Comparison of ENCODE assay signal across 8 cellular contexts in the genomic region with DNA sequence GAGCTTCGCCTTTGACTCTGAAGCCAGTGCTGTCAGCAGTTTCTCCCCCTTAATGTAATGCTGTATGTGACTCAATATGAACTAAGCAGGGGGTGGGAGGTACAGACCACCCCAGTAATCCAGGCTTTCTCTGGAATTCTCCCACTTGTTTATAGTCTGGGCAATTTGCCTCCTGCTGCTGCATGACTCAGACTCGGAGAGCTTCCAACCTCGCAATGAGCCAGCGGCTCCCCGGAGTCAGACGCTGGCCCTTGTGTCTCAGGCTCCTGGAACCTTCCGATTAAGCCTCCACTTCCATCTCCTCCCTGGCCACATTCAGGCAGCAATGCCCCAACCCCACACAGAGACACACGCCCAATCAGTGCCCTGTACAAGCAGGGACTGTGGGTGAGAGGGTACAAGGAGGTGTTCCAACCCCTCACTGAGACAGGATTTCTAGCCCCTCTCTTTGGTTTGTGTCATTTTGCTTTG.
DNase-seq lines count a peak whose midpoint lies in the region; ATAC-seq, FAIRE-seq and TF ChIP-seq lines count a peak whose summit lies in the region.

No MANE protein-coding gene starts in this region.

- H3K36me3 ChIP-seq in liver (ENCODE audit: control insufficient read depth in 4 of 4, insufficient read depth in 3 of 4, low read depth in 1 of 4, low read length in 3 of 4): no peaks in the 10 kb centered on the region
- H3K36me3 ChIP-seq in HepG2 (replicated peaks in 1 of 2; ENCODE audit: control insufficient read depth in 1 of 2, insufficient read depth in 2 of 2, low read length in 2 of 2): no peaks in the 10 kb centered on the region
- H3K36me3 ChIP-seq in aorta (ENCODE audit: control insufficient read depth in 1 of 2, insufficient read depth in 2 of 2, low read length in 1 of 2): no peaks in the 10 kb centered on the region
- H3K36me3 ChIP-seq in spleen: no peaks in the 10 kb centered on the region

- no peak overlapping the region for H3K4me3 ChIP-seq in liver (ENCODE audit: low read depth in 1 of 3, low read length in 3 of 3)
- no peak overlapping the region for H3K4me3 ChIP-seq in HepG2 (replicated peaks in 1 of 3; ENCODE audit: insufficient read depth in 1 of 3, low read depth in 2 of 3, low read length in 3 of 3)
- no peak overlapping the region for H3K4me3 ChIP-seq in aorta (ENCODE audit: low read length in 2 of 2)
- H3K4me3 ChIP-seq in spleen: no peak overlapping the region

- CTCF ChIA-PET in HepG2 (lab: Yijun Ruan, JAX; ENCODE audit: low intra/inter-chr PET ratio, low total read pairs): no interaction called here

- no peak for DNase-seq in HepG2 (ENCODE audit: low spot score)
- DNase-seq in dedifferentiated amniotic fluid mesenchymal stem cell (ENCODE audit: extremely low spot score): peak; percentile 90
- DNase-seq in lung microvascular endothelial cell (ENCODE audit: low read depth in 2 of 2): peak; percentile 11 to 91
- peak; percentile 71 to 89 for DNase-seq in aorta
- no peak for DNase-seq in activated CD4-positive, alpha-beta T cell treated with anti-CD3 and anti-CD28 coated beads, Interleukin-2, amount 50 U/mL, for 4 hours
- DNase-seq in spleen: no peak

- TF ChIP-seq EP300 in HepG2 (IDR thresholded peaks at IDR 0.05; ENCODE audit: low read depth in 2 of 2, low read length in 2 of 2): no peak
- no peak for TF ChIP-seq EP300 in HepG2 (CRISPR knock-in tag; IDR thresholded peaks at IDR 0.05; ENCODE audit: borderline replicate concordance)

- H3K4me1 ChIP-seq in liver (ENCODE audit: control insufficient read depth in 4 of 4, insufficient read depth in 4 of 4, low read length in 3 of 4) (no peaks in the 10 kb centered on the region), HepG2 (ENCODE audit: insufficient read depth, low read length) (peaks cover 10% of the 10 kb centered on the region), aorta (ENCODE audit: control insufficient read depth in 1 of 2, insufficient read depth in 2 of 2, low read length in 2 of 2) (peaks cover 0 to 3% of the 10 kb centered on the region in 2 donors), spleen (no peaks in the 10 kb centered on the region)

- H3K9me3 ChIP-seq in liver (ENCODE audit: control insufficient read depth in 4 of 4, low read length in 3 of 4) (no peaks in the 10 kb centered on the region), HepG2 (ENCODE audit: low read length) (peaks cover 8% of the 10 kb centered on the region; the same call in 1 of the 2 replicates), aorta (ENCODE audit: control insufficient read depth, low read length) (no peaks in the 10 kb centered on the region), spleen (peaks cover 0 to 19% (median 7%) of the 10 kb centered on the region in 8 donors)

- no peak for FAIRE-seq in HepG2 (lab: Jason Lieb, UNC)

- no peak overlapping the region for H3K4me2 ChIP-seq in HepG2 (ENCODE audit: low read depth, low read length)

- TF ChIP-seq CTCF in liver (IDR thresholded peaks at IDR 0.05; ENCODE audit: low read depth, low read length, missing input control) (no peak), HepG2 (CRISPR knock-in tag; IDR thresholded peaks at IDR 0.05) (no peak), spleen (IDR thresholded peaks at IDR 0.05 in 8 of 11, conservative IDR thresholded peaks at IDR 0.05 in 3 of 11) (no peak)

- H2AFZ ChIP-seq in HepG2 (ENCODE audit: low read length): no peak overlapping the region

- ATAC-seq in HepG2 (no peak), aorta (ENCODE audit: low FRiP score) (peak; percentile 76), HG03139 (IDR thresholded peaks at IDR 0.05; ENCODE audit: unreplicated experiment) (no peak)

- POLR2A ChIA-PET in HepG2 (lab: Yijun Ruan, JAX): no interaction called here

- intact Hi-C loops in HepG2 (cut with micrococcal nuclease; ENCODE audit: unreplicated experiment) (no loop called here), aorta (cut with DNase I) (no loop called here), spleen (cut with DNase I; ENCODE audit: low total_unique reads) (no loop called here)

- TF ChIP-seq RAD21 in liver (IDR thresholded peaks at IDR 0.05): no peak
- no peak for TF ChIP-seq RAD21 in HepG2 (CRISPR knock-in tag; IDR thresholded peaks at IDR 0.05)

- in situ Hi-C loops in HepG2 (cut with HindIII; ENCODE audit: extremely low pct_ligation_motif_present, low pct_unique_long_range_greater_than_20kb): no loop called here

- no peak for TF ChIP-seq POLR2A in HepG2 (IDR thresholded peaks at IDR 0.05; ENCODE audit: insufficient read depth in 1 of 2, low read depth in 2 of 2, low read length in 2 of 2)
- no peak for TF ChIP-seq POLR2A in spleen (IDR thresholded peaks at IDR 0.05)

- BruUV-seq in HepG2 (replicated peaks; lab: Mats Ljungman, UMichigan): no TSS peak

- no peaks in the 10 kb centered on the region for H3K79me2 ChIP-seq in HepG2 (ENCODE audit: insufficient read depth, low read length)

- no peaks in the 10 kb centered on the region for H4K20me1 ChIP-seq in HepG2 (ENCODE audit: insufficient read depth, low read length)

- H3K9ac ChIP-seq in liver (ENCODE audit: low read depth in 1 of 2, low read length in 2 of 2) (no peak overlapping the region), HepG2 (ENCODE audit: insufficient read depth, low read depth, low read length) (no peak overlapping the region)

- H3K27ac ChIP-seq in liver (ENCODE audit: low read depth in 1 of 2, low read length in 2 of 2): peak overlapping the region in 1 of 2 donors; percentile 31
- H3K27ac ChIP-seq in HepG2 (ENCODE audit: extremely low read length, insufficient read depth, low read length): no peak overlapping the region
- peak overlapping the region in 1 of 2 donors; percentile 82 for H3K27ac ChIP-seq in aorta (ENCODE audit: low read depth in 1 of 2, low read length in 2 of 2)
- H3K27ac ChIP-seq in spleen: no peak overlapping the region

- 45% methylated on average over 8 of the region's 8 CpGs for WGBS in liver
- WGBS in HepG2 (ENCODE audit: low lambda C conversion rate): 4% methylated on average over 8 of the region's 8 CpGs
- WGBS in aorta, 2 donors: 3% methylated on average over 8 of the region's 8 CpGs
- 42 to 56% (median 52%) methylated on average over 8 of the region's 8 CpGs for WGBS in spleen, 5 donors

- H3K27me3 ChIP-seq in liver (ENCODE audit: control insufficient read depth in 4 of 4, insufficient read depth in 4 of 4, low read length in 3 of 4): no peaks in the 10 kb centered on the region
- peaks cover 0 to 22% of the 10 kb centered on the region in 2 experiments; a peak in 2 of 5 replicates for H3K27me3 ChIP-seq in HepG2 (ENCODE audit: control insufficient read depth in 1 of 2, insufficient read depth in 2 of 2, low read length in 2 of 2)
- no peaks in the 10 kb centered on the region for H3K27me3 ChIP-seq in aorta (ENCODE audit: control insufficient read depth in 1 of 2, insufficient read depth in 2 of 2, low read length in 1 of 2)
- peaks cover 0 to 26% (median 0%) of the 10 kb centered on the region in 7 donors for H3K27me3 ChIP-seq in spleen (replicated peaks in 1 of 7)

TF ChIP-seq in liver, 16 proteins besides CTCF, POLR2A, EP300 and RAD21:
- no peak for TF ChIP-seq FOXA1 (IDR thresholded peaks at IDR 0.05)
- TF ChIP-seq JUND (IDR thresholded peaks at IDR 0.05): peak; percentile 30 to 35

TF ChIP-seq in HepG2, 621 proteins besides CTCF, POLR2A, EP300 and RAD21:
- no peak for TF ChIP-seq POGZ (CRISPR knock-in tag; IDR thresholded peaks at IDR 0.05)
- TF ChIP-seq, protein P1, sequence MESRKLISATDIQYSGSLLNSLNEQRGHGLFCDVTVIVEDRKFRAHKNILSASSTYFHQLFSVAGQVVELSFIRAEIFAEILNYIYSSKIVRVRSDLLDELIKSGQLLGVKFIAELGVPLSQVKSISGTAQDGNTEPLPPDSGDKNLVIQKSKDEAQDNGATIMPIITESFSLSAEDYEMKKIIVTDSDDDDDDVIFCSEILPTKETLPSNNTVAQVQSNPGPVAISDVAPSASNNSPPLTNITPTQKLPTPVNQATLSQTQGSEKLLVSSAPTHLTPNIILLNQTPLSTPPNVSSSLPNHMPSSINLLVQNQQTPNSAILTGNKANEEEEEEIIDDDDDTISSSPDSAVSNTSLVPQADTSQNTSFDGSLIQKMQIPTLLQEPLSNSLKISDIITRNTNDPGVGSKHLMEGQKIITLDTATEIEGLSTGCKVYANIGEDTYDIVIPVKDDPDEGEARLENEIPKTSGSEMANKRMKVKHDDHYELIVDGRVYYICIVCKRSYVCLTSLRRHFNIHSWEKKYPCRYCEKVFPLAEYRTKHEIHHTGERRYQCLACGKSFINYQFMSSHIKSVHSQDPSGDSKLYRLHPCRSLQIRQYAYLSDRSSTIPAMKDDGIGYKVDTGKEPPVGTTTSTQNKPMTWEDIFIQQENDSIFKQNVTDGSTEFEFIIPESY (CRISPR knock-in tag; IDR thresholded peaks at IDR 0.05): no peak
- no peak for TF ChIP-seq CBX1 (IDR thresholded peaks at IDR 0.05; ENCODE audit: low read depth)
- TF ChIP-seq ZBTB8A (CRISPR knock-in tag; IDR thresholded peaks at IDR 0.05; ENCODE audit: borderline replicate concordance, low read depth): no peak
- TF ChIP-seq REPIN1 (CRISPR knock-in tag; IDR thresholded peaks at IDR 0.05; ENCODE audit: borderline replicate concordance, low read depth): no peak
- TF ChIP-seq SNAPC2 (CRISPR knock-in tag; IDR thresholded peaks at IDR 0.05): no peak
- no peak for TF ChIP-seq ZNF878 (CRISPR knock-in tag; IDR thresholded peaks at IDR 0.05)
TF ChIP-seq in HepG2: peak in this region for 0.

Comparison
In these comparisons a context has a peak if more than half of its experiments do, and no peak if none do; other contexts are left out.
1. DNase-seq: peak in dedifferentiated amniotic fluid mesenchymal stem cell (single experiment), lung microvascular endothelial cell (2 of 2) and aorta (2 of 2); none in HepG2 (single experiment), activated CD4-positive, alpha-beta T cell treated with anti-CD3 and anti-CD28 coated beads, Interleukin-2, amount 50 U/mL, for 4 hours (0 of 2) and spleen (single experiment).